12 cellular contexts compared by ENCODE assay signal in genomic region chr7:134789967-134790685, GRCh38. TPM values are rescaled to one million over a fixed set of nuclear protein-coding genes. Genes with fewer than 3 reads are reported as not detected.
A peak's percentile ranks its signal among the peaks of the same experiment; 100 is the strongest.
DNase-seq lines count a peak whose midpoint lies in the region; ATAC-seq and TF ChIP-seq lines count a peak whose summit lies in the region.
"Had no signal": no experiment of that assay in that cellular context is flagged by ENCODE, and none has a peak within 500 bp of the region (broad histone marks: within the 10 kb centered on the region; RNA-seq: fewer than 3 reads in every experiment).

No MANE protein-coding gene starts in this region.

- H3K4me3 ChIP-seq in esophagus squamous epithelium, result peak overlapping the region in 1 of 4 donors; percentile 6
- H3K4me3 ChIP-seq in muscle layer of duodenum (ENCODE audit: low read depth in 1 of 2, low read length in 2 of 2), result peak overlapping the region; percentile 17 to 36
- no peak overlapping the region for H3K4me3 ChIP-seq in urinary bladder (ENCODE audit: low read depth, low read length)
- H3K4me3 ChIP-seq: HAP-1 had no signal

- 69 to 78% methylated on average over 2 of the region's 2 CpGs for WGBS in esophagus squamous epithelium, 2 donors
- 14% methylated on average over 2 of the region's 2 CpGs for WGBS in urinary bladder

- H3K36me3 Mint-ChIP-seq in natural killer cell treated with Interleukin-12 subunit alpha and Interleukin-12 subunit beta and Interleukin-15 and Interleukin-18, amount 100 ng/mL, for 72 hours, result no peaks in the 10 kb centered on the region

- H3K9me3 Mint-ChIP-seq in natural killer cell treated with Interleukin-12 subunit alpha and Interleukin-12 subunit beta and Interleukin-15 and Interleukin-18, amount 100 ng/mL, for 72 hours, result no peaks in the 10 kb centered on the region

- no peak for TF ChIP-seq POLR2A in esophagus squamous epithelium (IDR thresholded peaks at IDR 0.05)

- ATAC-seq in HG02884 (IDR thresholded peaks at IDR 0.05; ENCODE audit: unreplicated experiment), result no peak
- no peak for ATAC-seq in natural killer cell treated with Interleukin-12 subunit alpha and Interleukin-12 subunit beta and Interleukin-15 and Interleukin-18, amount 100 ng/mL, for 72 hours

- H3K27me3 Mint-ChIP-seq in natural killer cell treated with Interleukin-12 subunit alpha and Interleukin-12 subunit beta and Interleukin-15 and Interleukin-18, amount 100 ng/mL, for 72 hours, result peaks cover 6 to 8% of the 10 kb centered on the region in 2 donors
- H3K27me3 Mint-ChIP-seq: activated CD4-positive, alpha-beta T cell treated with anti-CD3 and anti-CD28 coated beads, Interleukin-2, amount 10 ng/mL, durations not matched to agents 24 days and 14 days had no signal

- peaks cover 0 to 4% (median 0%) of the 10 kb centered on the region in 3 donors for H3K36me3 ChIP-seq in esophagus squamous epithelium
- H3K36me3 ChIP-seq in muscle layer of duodenum (ENCODE audit: control insufficient read depth in 1 of 2, insufficient read depth in 2 of 2, low read length in 2 of 2), result no peaks in the 10 kb centered on the region
- no peaks in the 10 kb centered on the region for H3K36me3 ChIP-seq in urinary bladder (ENCODE audit: insufficient read depth)
- H3K36me3 ChIP-seq: HAP-1 had no signal

- DNase-seq in NCI-H1105 treated with DMSO at 0.1 percent for 48 hours (lab: John Stamatoyannopoulos, UW) (peak; percentile 11), NCI-H1105 (lab: John Stamatoyannopoulos, UW) (no peak), esophagus squamous epithelium (lab: John Stamatoyannopoulos, UW) (no peak), NCI-H526 treated with DMSO at 0.1 percent for 48 hours (lab: John Stamatoyannopoulos, UW) (no peak)
- no peak for DNase-seq in natural killer cell treated with Interleukin-12 subunit alpha and Interleukin-12 subunit beta and Interleukin-15 and Interleukin-18, amount 100 ng/mL, for 72 hours (ENCODE audit: low spot score)
- DNase-seq: activated CD4-positive, alpha-beta T cell treated with anti-CD3 and anti-CD28 coated beads, Interleukin-2, amount 10 ng/mL, durations not matched to agents 24 days and 14 days; central memory CD4-positive, alpha-beta T cell had no signal

- H3K4me1 Mint-ChIP-seq in natural killer cell treated with Interleukin-12 subunit alpha and Interleukin-12 subunit beta and Interleukin-15 and Interleukin-18, amount 100 ng/mL, for 72 hours (ENCODE audit: low read depth in 2 of 2), result no peaks in the 10 kb centered on the region
- H3K4me1 Mint-ChIP-seq: activated CD4-positive, alpha-beta T cell treated with anti-CD3 and anti-CD28 coated beads, Interleukin-2, amount 10 ng/mL, durations not matched to agents 24 days and 14 days had no signal

- H3K9me3 ChIP-seq in esophagus squamous epithelium, result no peaks in the 10 kb centered on the region
- H3K9me3 ChIP-seq in muscle layer of duodenum (ENCODE audit: control insufficient read depth in 1 of 2, low read length in 2 of 2), result no peaks in the 10 kb centered on the region
- H3K9me3 ChIP-seq: HAP-1 had no signal

- intact Hi-C loops in esophagus squamous epithelium (cut with DNase I), result no loop called here

- H3K27ac ChIP-seq in esophagus squamous epithelium, result peak overlapping the region; percentile 38 to 77 (median 69)
- peak overlapping the region; percentile 88 for H3K27ac ChIP-seq in muscle layer of duodenum (ENCODE audit: low read length)
- peak overlapping the region; percentile 69 for H3K27ac ChIP-seq in urinary bladder (ENCODE audit: low read depth)
- H3K27ac ChIP-seq: KMS-11 had no signal

- no peak for TF ChIP-seq CTCF in esophagus squamous epithelium (IDR thresholded peaks at IDR 0.05)

- H3K4me1 ChIP-seq in esophagus squamous epithelium (peaks cover 0 to 25% (median 0%) of the 10 kb centered on the region in 3 donors), muscle layer of duodenum (ENCODE audit: control insufficient read depth in 1 of 2, insufficient read depth in 2 of 2, low read length in 2 of 2) (peaks cover 0 to 58% of the 10 kb centered on the region in 2 donors), urinary bladder (ENCODE audit: insufficient read depth) (no peaks in the 10 kb centered on the region)
- H3K4me1 ChIP-seq: HAP-1 had no signal

- H3K27me3 ChIP-seq in esophagus squamous epithelium, result no peaks in the 10 kb centered on the region
- H3K27me3 ChIP-seq in muscle layer of duodenum (ENCODE audit: low read depth, low read length), result no peaks in the 10 kb centered on the region

- H3K27ac Mint-ChIP-seq in natural killer cell treated with Interleukin-12 subunit alpha and Interleukin-12 subunit beta and Interleukin-15 and Interleukin-18, amount 100 ng/mL, for 72 hours, result no peak overlapping the region
- H3K27ac Mint-ChIP-seq: activated CD4-positive, alpha-beta T cell treated with anti-CD3 and anti-CD28 coated beads, Interleukin-2, amount 10 ng/mL, durations not matched to agents 24 days and 14 days had no signal

- no peak overlapping the region for H3K4me3 Mint-ChIP-seq in natural killer cell treated with Interleukin-12 subunit alpha and Interleukin-12 subunit beta and Interleukin-15 and Interleukin-18, amount 100 ng/mL, for 72 hours
- H3K4me3 Mint-ChIP-seq: activated CD4-positive, alpha-beta T cell treated with anti-CD3 and anti-CD28 coated beads, Interleukin-2, amount 10 ng/mL, durations not matched to agents 24 days and 14 days had no signal

RNA-seq across cellular contexts. Expression of gene CALD1, which starts 10.7 kb away (rescaled TPM):
- total RNA-seq in esophagus squamous epithelium (100 to 1,000 TPM in 2 of 4 donors, 10 to 100 TPM in 2; 32.3 to 462 (median 98.4) TPM), urinary bladder (616 TPM)
- 1,279 TPM for polyA plus RNA-seq in urinary bladder
- under 1 TPM; 0.11 to 0.40 TPM for total RNA-seq in natural killer cell treated with Interleukin-12 subunit alpha and Interleukin-12 subunit beta and Interleukin-15 and Interleukin-18, amount 100 ng/mL, for 72 hours

Comparison
In these comparisons a context has a peak if more than half of its experiments do, and no peak if none do; other contexts are left out.
1. RNA of gene CALD1, which starts 10.7 kb away (total RNA-seq): 616 TPM in urinary bladder (single experiment) and 32.3 to 462 TPM in esophagus squamous epithelium; 0.11 to 0.40 TPM in natural killer cell treated with Interleukin-12 subunit alpha and Interleukin-12 subunit beta and Interleukin-15 and Interleukin-18, amount 100 ng/mL, for 72 hours; every median in the first group is over 10 times any median in the second.
2. Peak in every context shown above with its lines, with median percentiles within 50 percentile points of each other: H3K27ac ChIP-seq.